In genomic region chr5:82244151-82244550, GRCh38 we compare ENCODE assay signal across 27 cellular contexts.
"Had no signal": no experiment of that assay in that cellular context is flagged by ENCODE, and none has a peak within 500 bp of the region (broad histone marks: within the 10 kb centered on the region; RNA-seq: fewer than 3 reads in every experiment).

No MANE protein-coding gene starts in this region.

- ATAC-seq: activated naive CD4-positive, alpha-beta T cell treated with anti-CD3 and anti-CD28 coated beads, Interleukin-2, amount 50 U/mL, for 72 hours; activated T-cell treated with anti-CD3 and anti-CD28 coated beads, Interleukin-2, amount 50 U/mL, for 72 hours; esophagus mucosa; T-helper 17 cell had no signal

- H3K36me3 ChIP-seq: ascending aorta, breast epithelium, cardiac muscle cell, colonic mucosa had no signal

- H3K4me1 ChIP-seq: ascending aorta, breast epithelium, colonic mucosa had no signal

- FAIRE-seq: frontal cortex had no signal

- H3K9me3 ChIP-seq: colonic mucosa had no signal

- H3K4me3 ChIP-seq: ascending aorta, breast epithelium, cardiac muscle cell, colonic mucosa had no signal

- H3K27me3 ChIP-seq: ascending aorta, breast epithelium, cardiac muscle cell, colonic mucosa had no signal

- DNase-seq: activated CD4-positive, alpha-beta memory T cell treated with anti-CD3 and anti-CD28 coated beads, Interleukin-2, amount 10 ng/mL, durations not matched to agents 7 days and 5 days; activated CD4-positive, alpha-beta T cell treated with anti-CD3 and anti-CD28 coated beads for 4 hours; activated CD4-positive, alpha-beta T cell treated with anti-CD3 and anti-CD28 coated beads, Interleukin-2, amount 10 ng/mL, durations not matched to agents 7 days and 5 days; activated CD4-positive, alpha-beta T cell treated with anti-CD3 and anti-CD28 coated beads, Interleukin-2, amount 50 U/mL, for 4 hours; activated CD4-positive, CD25-positive, alpha-beta regulatory T cell; activated CD4-positive, CD25-positive, alpha-beta regulatory T cell treated with anti-CD3 and anti-CD28 coated beads, Interleukin-2, amount 50 U/mL, for 72 hours; activated CD8-positive, alpha-beta memory T cell treated with anti-CD3 and anti-CD28 coated beads, Interleukin-2, amount 50 U/mL, for 48 hours; activated gamma-delta T cell; activated naive CD4-positive, alpha-beta T cell; activated naive CD4-positive, alpha-beta T cell treated with anti-CD3 and anti-CD28 coated beads, Interleukin-2, amount 10 ng/mL, durations not matched to agents 7 days and 5 days; activated naive CD8-positive, alpha-beta T cell treated with anti-CD3 and anti-CD28 coated beads, Interleukin-2, amount 10 ng/mL, durations not matched to agents 7 days and 5 days; activated T-cell treated with anti-CD3 and anti-CD28 coated beads for 4 hours; activated T-cell treated with anti-CD3 and anti-CD28 coated beads, Interleukin-2, amount 50 U/mL, for 24 hours; activated T-cell treated with anti-CD3 and anti-CD28 coated beads, Interleukin-2, amount 50 U/mL, for 72 hours; central memory CD4-positive, alpha-beta T cell; cerebellar nuclear complex; colonic mucosa; effector CD8-positive, alpha-beta T cell; endodermal cell; T-helper 17 cell; T1000 had no signal

- H3K27ac ChIP-seq: ascending aorta, breast epithelium, cardiac muscle cell, colonic mucosa had no signal
